Comparison of ENCODE assay signal across 8 cellular contexts in genomic region chr7:134891262-134892001, GRCh38.
DNase-seq lines count a peak whose midpoint lies in the region; ATAC-seq, FAIRE-seq and TF ChIP-seq lines count a peak whose summit lies in the region.

No MANE protein-coding gene starts in this region.

- no peaks in the 10 kb centered on the region for H4K20me1 ChIP-seq in keratinocyte (ENCODE audit: control insufficient read depth, extremely low read depth, insufficient read depth, low read length)

- H3K27me3 ChIP-seq in GM06990 (replicated peaks; ENCODE audit: control insufficient read depth, insufficient read depth, low read length) (no peaks in the 10 kb centered on the region), keratinocyte (ENCODE audit: control insufficient read depth, extremely low read depth, insufficient read depth, low read length) (no peaks in the 10 kb centered on the region)

- H3K27ac ChIP-seq in cingulate gyrus (ENCODE audit: low read depth, low read length), result peak overlapping the region; percentile 92
- H3K27ac ChIP-seq in keratinocyte (ENCODE audit: control insufficient read depth, insufficient read depth, low read length), result peak overlapping the region; percentile 82

- no peaks in the 10 kb centered on the region for H3K36me3 ChIP-seq in GM06990 (ENCODE audit: control insufficient read depth, insufficient read depth, low read length)
- peaks cover 1 to 9% of the 10 kb centered on the region in 2 experiments for H3K36me3 ChIP-seq in keratinocyte (ENCODE audit: control insufficient read depth in 2 of 2, extremely low read depth in 1 of 2, insufficient read depth in 2 of 2, low read length in 2 of 2)

- peaks cover 6% of the 10 kb centered on the region for H3K9me3 ChIP-seq in keratinocyte (ENCODE audit: control insufficient read depth, low read depth, low read length)

- peak; percentile 56 for FAIRE-seq in keratinocyte (lab: Jason Lieb, UNC)

- DNase-seq in GM06990 (ENCODE audit: extremely low read depth, insufficient read length) (no peak), NCI-H774 (lab: John Stamatoyannopoulos, UW) (peak; percentile 46), keratinocyte (ENCODE audit: low read depth, low spot score) (peak; percentile 66), smooth muscle cell of the brain vasculature (ENCODE audit: low read depth, low spot score) (peak; percentile 88), UCSD-AML1 (lab: John Stamatoyannopoulos, UW; ENCODE audit: unreplicated experiment) (no peak), mesenteric fat pad (ENCODE audit: low spot score) (no peak)

- peak overlapping the region; percentile 82 for H3K9ac ChIP-seq in keratinocyte (ENCODE audit: control insufficient read depth, extremely low read depth, insufficient read depth, low read length)

- no peaks in the 10 kb centered on the region for H3K9me1 ChIP-seq in keratinocyte (ENCODE audit: control insufficient read depth, extremely low read depth, insufficient read depth, low read length)

- peaks cover 46% of the 10 kb centered on the region for H3K79me2 ChIP-seq in keratinocyte (ENCODE audit: control insufficient read depth, insufficient read depth, low read length)

- TF ChIP-seq CTCF in GM06990 (IDR thresholded peaks at IDR 0.05; ENCODE audit: insufficient read depth, low read length, poor library complexity, severe bottlenecking) (no peak), keratinocyte (optimal IDR thresholded peaks at IDR 0.05 in 1 of 3, IDR thresholded peaks at IDR 0.05 in 1 of 3, conservative IDR thresholded peaks at IDR 0.05 in 1 of 3; ENCODE audit: extremely low read depth in 1 of 3, insufficient read depth in 2 of 3, low read length in 3 of 3) (peak in 1 of 3 experiments; percentile 2)

- H3K4me1 ChIP-seq in keratinocyte (ENCODE audit: control insufficient read depth, extremely low read depth, insufficient read depth, low read length), result peaks cover 34% of the 10 kb centered on the region

- H3K4me3 ChIP-seq in GM06990 (replicated peaks; ENCODE audit: low read depth, low read length) (0 out of 2 replicates have a peak overlapping the region, but pooled peaks have one; percentile 7), keratinocyte (ENCODE audit: control insufficient read depth in 2 of 3, extremely low read depth in 1 of 3, insufficient read depth in 2 of 3, low read depth in 1 of 3, low read length in 3 of 3) (peak overlapping the region; percentile 59 to 71 (median 66))

- H3K4me2 ChIP-seq in keratinocyte (ENCODE audit: control insufficient read depth, extremely low read depth, insufficient read depth, low read depth, low read length), result peak overlapping the region; percentile 84

- dilution Hi-C loops in keratinocyte (cut with MboI; ENCODE audit: extremely low pct_ligation_motif_present, low sequenced_read_pairs), result no loop called here

- ATAC-seq in HG03175 (IDR thresholded peaks at IDR 0.05; ENCODE audit: unreplicated experiment), result no peak

- H2AFZ ChIP-seq in keratinocyte (ENCODE audit: control insufficient read depth, low read length), result peak overlapping the region; percentile 49

Comparison
In these comparisons a context has a peak if more than half of its experiments do, and no peak if none do; other contexts are left out.
1. DNase-seq: peak in NCI-H774 (single experiment), keratinocyte (single experiment) and smooth muscle cell of the brain vasculature (single experiment); none in GM06990 (single experiment), UCSD-AML1 (single experiment) and mesenteric fat pad (single experiment).